8 cellular contexts compared by ENCODE assay signal in genomic region chr1:234961468-234962339, GRCh38.
DNase-seq lines count a peak whose midpoint lies in the region; ATAC-seq and TF ChIP-seq lines count a peak whose summit lies in the region.

No MANE protein-coding gene starts in this region.

- ATAC-seq in right lobe of liver (peak in 3 of 4 donors; percentile 1 to 7 (median 4)), GM18873 (IDR thresholded peaks at IDR 0.05; ENCODE audit: low FRiP score, unreplicated experiment) (no peak), GM21423 (IDR thresholded peaks at IDR 0.05; ENCODE audit: unreplicated experiment) (no peak)

- H3K9me3 ChIP-seq in right lobe of liver (no peaks in the 10 kb centered on the region), transverse colon (no peaks in the 10 kb centered on the region)

- peak overlapping the region; percentile 59 for H3K4me3 Mint-ChIP-seq in activated T-cell treated with anti-CD3 and anti-CD28 coated beads, Interleukin-2, amount 50 U/mL, for 24 hours

- TF ChIP-seq POLR2A in right lobe of liver (IDR thresholded peaks at IDR 0.05), result no peak
- TF ChIP-seq POLR2A in transverse colon (IDR thresholded peaks at IDR 0.05), result peak; percentile 72

- no peaks in the 10 kb centered on the region for H3K27me3 ChIP-seq in right lobe of liver
- no peaks in the 10 kb centered on the region for H3K27me3 ChIP-seq in transverse colon

- H3K27ac ChIP-seq in right lobe of liver (peak overlapping the region; percentile 88 to 99 (median 95)), transverse colon (peak overlapping the region; percentile 88 to 94 (median 90))

- peak; percentile 66 for TF ChIP-seq EP300 in transverse colon (IDR thresholded peaks at IDR 0.05; ENCODE audit: low read depth)

- H3K4me3 ChIP-seq in astrocyte of the cerebellum (ENCODE audit: low read depth, low read length), result no peak overlapping the region
- no peak overlapping the region for H3K4me3 ChIP-seq in right lobe of liver
- peak overlapping the region in 1 of 4 donors; percentile 9 for H3K4me3 ChIP-seq in transverse colon

- in situ Hi-C loops in astrocyte of the cerebellum (cut with HindIII; ENCODE audit: low sequenced_read_pairs) (no loop called here), transverse colon (cut with MboI; ENCODE audit: low pct_ligation_motif_present in 1 of 4, low pct_unique_long_range_greater_than_20kb in 1 of 4, low sequenced_read_pairs in 3 of 4) (no loop called here)

- WGBS in right lobe of liver (ENCODE audit: insufficient coverage, low coverage, low lambda C conversion rate, missing lambda C conversion rate), result 25% methylated on average over 6 of the region's 9 CpGs
- WGBS in transverse colon (ENCODE audit: low coverage in 1 of 2), 2 donors, result 29 to 44% methylated on average over 1 to 9 of the region's 9 CpGs

- DNase-seq in activated T-cell treated with anti-CD3 and anti-CD28 coated beads, Interleukin-2, amount 50 U/mL, for 24 hours, result peak; percentile 40
- DNase-seq in activated T-cell treated with anti-CD3 and anti-CD28 coated beads for 4 hours (no peak), Kasumi-1 (lab: John Stamatoyannopoulos, UW) (peak; percentile 52 to 60), astrocyte of the cerebellum (ENCODE audit: low read depth) (peak; percentile 79), right lobe of liver (peak in 1 of 3 donors; percentile 68), transverse colon (no peak)

- peaks cover 0 to 86% (median 44%) of the 10 kb centered on the region in 4 donors for H3K4me1 ChIP-seq in right lobe of liver
- peaks cover 47 to 86% (median 83%) of the 10 kb centered on the region in 4 donors for H3K4me1 ChIP-seq in transverse colon

- peaks cover 86% of the 10 kb centered on the region for H3K4me1 Mint-ChIP-seq in activated T-cell treated with anti-CD3 and anti-CD28 coated beads, Interleukin-2, amount 50 U/mL, for 24 hours (ENCODE audit: low read depth)

- no peaks in the 10 kb centered on the region for H3K36me3 ChIP-seq in right lobe of liver
- H3K36me3 ChIP-seq in transverse colon, result no peaks in the 10 kb centered on the region

- intact Hi-C loops in right lobe of liver (cut with DNase I), result loop anchor here (5.0 to 10.0 kb wide), 2 partner anchors 84 to 357 kb away; no protein-coding TSS in a partner anchor
- intact Hi-C loops in transverse colon (cut with DNase I; ENCODE audit: low total_unique reads), result no loop called here

- H3K9me3 Mint-ChIP-seq in activated T-cell treated with anti-CD3 and anti-CD28 coated beads, Interleukin-2, amount 50 U/mL, for 24 hours, result no peaks in the 10 kb centered on the region

- H3K27ac Mint-ChIP-seq in activated T-cell treated with anti-CD3 and anti-CD28 coated beads, Interleukin-2, amount 50 U/mL, for 24 hours, result peak overlapping the region; percentile 93

- H3K36me3 Mint-ChIP-seq in activated T-cell treated with anti-CD3 and anti-CD28 coated beads, Interleukin-2, amount 50 U/mL, for 24 hours (ENCODE audit: low read depth), result peaks cover 4% of the 10 kb centered on the region

- H3K27me3 Mint-ChIP-seq in activated T-cell treated with anti-CD3 and anti-CD28 coated beads, Interleukin-2, amount 50 U/mL, for 24 hours, result no peaks in the 10 kb centered on the region

- TF ChIP-seq CTCF in astrocyte of the cerebellum (IDR thresholded peaks at IDR 0.05; ENCODE audit: low read depth, low read length, missing control alignments), result no peak
- TF ChIP-seq CTCF in right lobe of liver (IDR thresholded peaks at IDR 0.05), result no peak
- TF ChIP-seq CTCF in transverse colon (IDR thresholded peaks at IDR 0.05), result no peak

Comparison
In these comparisons a context has a peak if more than half of its experiments do, and no peak if none do; other contexts are left out.
1. DNase-seq: peak in activated T-cell treated with anti-CD3 and anti-CD28 coated beads, Interleukin-2, amount 50 U/mL, for 24 hours (single experiment), Kasumi-1 (2 of 2) and astrocyte of the cerebellum (single experiment); none in activated T-cell treated with anti-CD3 and anti-CD28 coated beads for 4 hours (single experiment) and transverse colon (single experiment).
2. ATAC-seq: peak in right lobe of liver (3 of 4); none in GM18873 (single experiment) and GM21423 (single experiment).